17 cellular contexts compared by ENCODE assay signal in genomic region chr16:23088018-23088417, GRCh38.
"Had no signal": no experiment of that assay in that cellular context is flagged by ENCODE, and none has a peak within 500 bp of the region (broad histone marks: within the 10 kb centered on the region; RNA-seq: fewer than 3 reads in every experiment).

No MANE protein-coding gene starts in this region.

- H3K4me3 ChIP-seq: dorsolateral prefrontal cortex, hepatocyte, tibial artery had no signal

- H3K27me3 ChIP-seq: dorsolateral prefrontal cortex, hepatocyte, neutrophil, tibial artery had no signal

- H3K79me2 ChIP-seq: hepatocyte had no signal

- H2AFZ ChIP-seq: hepatocyte had no signal

- H3K9me3 ChIP-seq: neutrophil, tibial artery had no signal

- ATAC-seq: left colon; naive thymus-derived CD8-positive, alpha-beta T cell; stimulated activated effector memory CD8-positive, alpha-beta T cell treated with anti-CD3 and anti-CD28 coated beads, Interleukin-12 subunit alpha, Interleukin-12 subunit beta, amount 100 ng/mL, for 72 hours; stimulated activated naive CD8-positive, alpha-beta T cell treated with anti-CD3 and anti-CD28 coated beads, Interleukin-15, Interleukin-2, amounts not matched to agents 100 U/mL and 50 U/mL, for 24 hours had no signal

- H3K4me1 ChIP-seq: tibial artery had no signal

- DNase-seq: central memory CD4-positive, alpha-beta T cell; cortex of kidney; dorsolateral prefrontal cortex; effector CD8-positive, alpha-beta T cell; glutamatergic neuron; kidney; left colon; mammary epithelial cell; naive thymus-derived CD8-positive, alpha-beta T cell; stimulated activated CD4-positive, alpha-beta T cell treated with anti-CD3 and anti-CD28 coated beads, Interleukin-4, amount 100 ng/mL, for 1 hour; stimulated activated CD8-positive, alpha-beta memory T cell treated with anti-CD3 and anti-CD28 coated beads, Interleukin-4, amount 100 ng/mL, for 48 hours; stimulated activated naive CD8-positive, alpha-beta T cell treated with anti-CD3 and anti-CD28 coated beads, Interleukin-15, Interleukin-2, amounts not matched to agents 100 U/mL and 50 U/mL, for 24 hours; tibial artery had no signal

- H3K4me2 ChIP-seq: hepatocyte had no signal

- FAIRE-seq: frontal cortex, kidney had no signal

- H3K27ac ChIP-seq: hepatocyte, neutrophil, tibial artery had no signal
